In genomic region chr12:56361487-56362129, GRCh38 we compare ENCODE assay signal across 1 cellular context.
TF ChIP-seq lines count a peak whose summit lies in the region.

No MANE protein-coding gene starts in this region.

TF ChIP-seq in liver, 16 proteins besides CTCF, POLR2A, EP300 and RAD21:
- TF ChIP-seq YY1 (IDR thresholded peaks at IDR 0.05) (no peak), TAF1 (conservative IDR thresholded peaks at IDR 0.05) (no peak), MAX (IDR thresholded peaks at IDR 0.05) (no peak), ZBTB33 (IDR thresholded peaks at IDR 0.05) (no peak), FOXA2 (IDR thresholded peaks at IDR 0.05) (no peak), NR2F2 (IDR thresholded peaks at IDR 0.05) (no peak), SP1 (IDR thresholded peaks at IDR 0.05) (no peak), HNF4A (conservative IDR thresholded peaks at IDR 0.05) (no peak), ATF3 (IDR thresholded peaks at IDR 0.05) (no peak), RXRA (IDR thresholded peaks at IDR 0.05) (no peak), EGR1 (IDR thresholded peaks at IDR 0.05; ENCODE audit: low read depth in 2 of 2) (no peak)
TF ChIP-seq in liver: peak in this region for 0.
